1 cellular context compared by ENCODE assay signal in genomic region chr15:72168131-72168825, GRCh38.
TF ChIP-seq lines count a peak whose summit lies in the region.

No MANE protein-coding gene starts in this region.

TF ChIP-seq in HEK293, 187 proteins besides CTCF, POLR2A, EP300 and RAD21 (continued from another document):
- TF ChIP-seq, protein P1, sequence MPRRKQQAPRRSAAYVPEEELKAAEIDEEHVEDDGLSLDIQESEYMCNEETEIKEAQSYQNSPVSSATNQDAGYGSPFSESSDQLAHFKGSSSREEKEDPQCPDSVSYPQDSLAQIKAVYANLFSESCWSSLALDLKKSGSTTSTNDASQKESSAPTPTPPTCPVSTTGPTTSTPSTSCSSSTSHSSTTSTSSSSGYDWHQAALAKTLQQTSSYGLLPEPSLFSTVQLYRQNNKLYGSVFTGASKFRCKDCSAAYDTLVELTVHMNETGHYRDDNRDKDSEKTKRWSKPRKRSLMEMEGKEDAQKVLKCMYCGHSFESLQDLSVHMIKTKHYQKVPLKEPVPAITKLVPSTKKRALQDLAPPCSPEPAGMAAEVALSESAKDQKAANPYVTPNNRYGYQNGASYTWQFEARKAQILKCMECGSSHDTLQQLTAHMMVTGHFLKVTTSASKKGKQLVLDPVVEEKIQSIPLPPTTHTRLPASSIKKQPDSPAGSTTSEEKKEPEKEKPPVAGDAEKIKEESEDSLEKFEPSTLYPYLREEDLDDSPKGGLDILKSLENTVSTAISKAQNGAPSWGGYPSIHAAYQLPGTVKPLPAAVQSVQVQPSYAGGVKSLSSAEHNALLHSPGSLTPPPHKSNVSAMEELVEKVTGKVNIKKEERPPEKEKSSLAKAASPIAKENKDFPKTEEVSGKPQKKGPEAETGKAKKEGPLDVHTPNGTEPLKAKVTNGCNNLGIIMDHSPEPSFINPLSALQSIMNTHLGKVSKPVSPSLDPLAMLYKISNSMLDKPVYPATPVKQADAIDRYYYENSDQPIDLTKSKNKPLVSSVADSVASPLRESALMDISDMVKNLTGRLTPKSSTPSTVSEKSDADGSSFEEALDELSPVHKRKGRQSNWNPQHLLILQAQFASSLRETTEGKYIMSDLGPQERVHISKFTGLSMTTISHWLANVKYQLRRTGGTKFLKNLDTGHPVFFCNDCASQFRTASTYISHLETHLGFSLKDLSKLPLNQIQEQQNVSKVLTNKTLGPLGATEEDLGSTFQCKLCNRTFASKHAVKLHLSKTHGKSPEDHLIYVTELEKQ (tag by site-specific recombination; IDR thresholded peaks at IDR 0.05; ENCODE audit: borderline replicate concordance) = no peak
- TF ChIP-seq ZNF785 (tag by site-specific recombination; IDR thresholded peaks at IDR 0.05) (peak; percentile 36; the same call in 1 of the 2 replicates), ZBTB17 (tag by site-specific recombination; IDR thresholded peaks at IDR 0.05) (no peak), ZFP69B (tag by site-specific recombination; IDR thresholded peaks at IDR 0.05) (no peak), ZNF10 (tag by site-specific recombination; IDR thresholded peaks at IDR 0.05) (no peak), GLI4 (tag by site-specific recombination; IDR thresholded peaks at IDR 0.05) (no peak), ZNF341 (tag by site-specific recombination; IDR thresholded peaks at IDR 0.05; ENCODE audit: low read depth) (peak; percentile 44; the same call in 1 of the 2 replicates), ZNF175 (tag by site-specific recombination; IDR thresholded peaks at IDR 0.05) (no peak), ZNF473 (tag by site-specific recombination; IDR thresholded peaks at IDR 0.05) (no peak), ZIC2 (tag by site-specific recombination; IDR thresholded peaks at IDR 0.05) (peak; percentile 97), ZSCAN5A (tag by site-specific recombination; IDR thresholded peaks at IDR 0.05) (no peak), ZNF76 (tag by site-specific recombination; IDR thresholded peaks at IDR 0.05; ENCODE audit: borderline replicate concordance, low read depth) (no peak)
- TF ChIP-seq, protein P2, sequence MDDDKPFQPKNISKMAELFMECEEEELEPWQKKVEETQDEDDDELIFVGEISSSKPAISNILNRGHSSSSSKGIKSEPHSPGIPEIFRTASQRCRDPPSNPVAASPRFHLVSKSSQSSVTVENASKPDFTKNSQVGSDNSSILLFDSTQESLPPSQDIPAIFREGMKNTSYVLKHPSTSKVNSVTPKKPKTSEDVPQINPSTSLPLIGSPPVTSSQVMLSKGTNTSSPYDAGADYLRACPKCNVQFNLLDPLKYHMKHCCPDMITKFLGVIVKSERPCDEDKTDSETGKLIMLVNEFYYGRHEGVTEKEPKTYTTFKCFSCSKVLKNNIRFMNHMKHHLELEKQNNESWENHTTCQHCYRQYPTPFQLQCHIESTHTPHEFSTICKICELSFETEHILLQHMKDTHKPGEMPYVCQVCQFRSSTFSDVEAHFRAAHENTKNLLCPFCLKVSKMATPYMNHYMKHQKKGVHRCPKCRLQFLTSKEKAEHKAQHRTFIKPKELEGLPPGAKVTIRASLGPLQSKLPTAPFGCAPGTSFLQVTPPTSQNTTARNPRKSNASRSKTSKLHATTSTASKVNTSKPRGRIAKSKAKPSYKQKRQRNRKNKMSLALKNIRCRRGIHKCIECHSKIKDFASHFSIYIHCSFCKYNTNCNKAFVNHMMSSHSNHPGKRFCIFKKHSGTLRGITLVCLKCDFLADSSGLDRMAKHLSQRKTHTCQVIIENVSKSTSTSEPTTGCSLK (tag by site-specific recombination; IDR thresholded peaks at IDR 0.05) = no peak
